ENCODE assay signal across 26 cellular contexts in genomic region chr10:73629165-73629564, GRCh38. TPM values are rescaled to one million over a fixed set of nuclear protein-coding genes. Genes with fewer than 3 reads are reported as not detected.
DNase-seq lines count a peak whose midpoint lies in the region; ATAC-seq, FAIRE-seq and TF ChIP-seq lines count a peak whose summit lies in the region.
"Had no signal": no experiment of that assay in that cellular context is flagged by ENCODE, and none has a peak within 500 bp of the region (broad histone marks: within the 10 kb centered on the region; RNA-seq: fewer than 3 reads in every experiment).

No MANE protein-coding gene starts in this region.

- TF ChIP-seq RAD21 in IMR-90 (IDR thresholded peaks at IDR 0.05; ENCODE audit: low read length) (no peak), K562 (CRISPR knock-in tag; conservative IDR thresholded peaks at IDR 0.05 in 1 of 2, IDR thresholded peaks at IDR 0.05 in 1 of 2) (no peak)

- no peak for TF ChIP-seq POLR2A in IMR-90 (IDR thresholded peaks at IDR 0.05; ENCODE audit: low read depth, low read length)
- TF ChIP-seq POLR2A in K562 (conservative IDR thresholded peaks at IDR 0.05) = no peak
- no peak for TF ChIP-seq POLR2A in sigmoid colon (IDR thresholded peaks at IDR 0.05)
- no peak for TF ChIP-seq POLR2A in transverse colon (IDR thresholded peaks at IDR 0.05)

- H4K20me1 ChIP-seq in IMR-90 (ENCODE audit: insufficient read depth, low read length) (no peaks in the 10 kb centered on the region), K562 (replicated peaks; ENCODE audit: control insufficient read depth, insufficient read depth, low read length) (no peaks in the 10 kb centered on the region)
- H4K20me1 ChIP-seq: BLaER1 treated with 17β-estradiol and CSF1 and Interleukin-3, amounts not matched to agents 10 nM and 100 nM had no signal

- no peak for FAIRE-seq in K562 (lab: Jason Lieb, UNC)
- FAIRE-seq: A549, D721Med, GM12891, GM18507 had no signal

- no peak overlapping the region for H2BK5ac ChIP-seq in IMR-90 (ENCODE audit: low read depth, low read length, poor library complexity, severe bottlenecking)

- no peak overlapping the region for H3K18ac ChIP-seq in IMR-90 (ENCODE audit: low read depth, low read length)

- H2AK9ac ChIP-seq in IMR-90 (replicated peaks; ENCODE audit: low read depth, low read length, poor library complexity) = no peak overlapping the region

- no peak overlapping the region for H2BK20ac ChIP-seq in IMR-90 (ENCODE audit: low read depth, low read length)

- H3K9me1 ChIP-seq in IMR-90 (ENCODE audit: insufficient read depth, low read length) (no peaks in the 10 kb centered on the region), K562 (ENCODE audit: control insufficient read depth, insufficient read depth, low read length) (no peaks in the 10 kb centered on the region)

- peaks cover 14 to 27% of the 10 kb centered on the region in 2 experiments for H3K79me1 ChIP-seq in IMR-90 (ENCODE audit: low read depth in 1 of 2, low read length in 2 of 2)

- in situ Hi-C loops in IMR-90 (cut with MboI; ENCODE audit: low sequenced_read_pairs) = loop anchor here (25.0 kb wide), 1 partner anchor 367 kb away; the partner anchor contains the start of gene MRPS16
- in situ Hi-C loops in K562 (cut with MboI) = no loop called here
- in situ Hi-C loops in transverse colon (cut with MboI; ENCODE audit: low pct_ligation_motif_present in 1 of 4, low pct_unique_long_range_greater_than_20kb in 1 of 4, low sequenced_read_pairs in 3 of 4) = loop anchor here in 1 of 4 donors (25.0 kb wide), 1 partner anchor 367 kb away; the partner anchor contains the start of gene MRPS16

- intact Hi-C loops in IMR-90 (cut with micrococcal nuclease) = no loop called here
- intact Hi-C loops in K562 (cut with micrococcal nuclease) = loop anchor here (5.0 kb wide), 2 partner anchors 37 to 102 kb away; partner anchors contain the start of gene USP54
- intact Hi-C loops in sigmoid colon (cut with DNase I) = no loop called here
- intact Hi-C loops in transverse colon (cut with DNase I; ENCODE audit: low total_unique reads) = no loop called here

- H4K8ac ChIP-seq in IMR-90 (ENCODE audit: low read depth in 2 of 2, low read length in 2 of 2) = no peak overlapping the region

- H3K14ac ChIP-seq in IMR-90 (replicated peaks; ENCODE audit: low read depth, low read length) = no peak overlapping the region

- CTCF ChIA-PET in IMR-90 (lab: Yijun Ruan, JAX) (interaction anchor here (0.6 kb wide), 1 partner anchor 15 kb away, joined by 3 read pairs; no protein-coding TSS in a partner anchor), K562 (lab: Yijun Ruan, JAX; ENCODE audit: low intra/inter-chr PET ratio) (interaction anchor here (0.6 kb wide), 1 partner anchor 398 kb away, joined by 3 read pairs; no protein-coding TSS in a partner anchor)

- no peak overlapping the region for H3K4ac ChIP-seq in IMR-90 (ENCODE audit: low read depth, low read length)

- TF ChIP-seq CTCF in IMR-90 (conservative IDR thresholded peaks at IDR 0.05; ENCODE audit: low read depth, low read length) (no peak), K562 (IDR thresholded peaks at IDR 0.05 in 2 of 3, conservative IDR thresholded peaks at IDR 0.05 in 1 of 3; ENCODE audit: insufficient read depth in 2 of 3, low read depth in 1 of 3, low read length in 3 of 3) (no peak), sigmoid colon (IDR thresholded peaks at IDR 0.05) (no peak), transverse colon (IDR thresholded peaks at IDR 0.05) (no peak)

- H3K27me3 ChIP-seq in IMR-90 (ENCODE audit: control insufficient read depth, insufficient read depth, low read length) = no peaks in the 10 kb centered on the region
- H3K27me3 ChIP-seq in K562 (ENCODE audit: control insufficient read depth in 2 of 2, insufficient read depth in 2 of 2, low read length in 2 of 2) = no peaks in the 10 kb centered on the region
- no peaks in the 10 kb centered on the region for H3K27me3 ChIP-seq in sigmoid colon
- no peaks in the 10 kb centered on the region for H3K27me3 ChIP-seq in transverse colon
- H3K27me3 ChIP-seq: BE2C; BLaER1 treated with 17β-estradiol and CSF1 and Interleukin-3, amounts not matched to agents 10 nM and 100 nM had no signal

- H2AFZ ChIP-seq in IMR-90 (replicated peaks; ENCODE audit: low read length, poor library complexity) = no peak overlapping the region
- H2AFZ ChIP-seq in K562 (ENCODE audit: low read depth, low read length) = no peak overlapping the region

- H3K56ac ChIP-seq in IMR-90 (ENCODE audit: extremely low read depth, insufficient read depth, low read length) = no peak overlapping the region

- no peak overlapping the region for H4K5ac ChIP-seq in IMR-90 (ENCODE audit: low read depth, low read length)

- TF ChIP-seq EP300 in K562 (IDR thresholded peaks at IDR 0.05; ENCODE audit: low read length) (no peak), sigmoid colon (IDR thresholded peaks at IDR 0.05) (no peak), transverse colon (IDR thresholded peaks at IDR 0.05; ENCODE audit: low read depth) (no peak)

- dilution Hi-C loops in IMR-90 (cut with HindIII; ENCODE audit: low sequenced_read_pairs, unreplicated experiment) = no loop called here

- WGBS in IMR-90 (ENCODE audit: extremely low coverage in 2 of 2, insufficient read length in 1 of 2), 2 experiments = 100% methylated on average over 2 of the region's 5 CpGs; no CpG with 5 or more reads in 1 of the 2 experiments
- 74% methylated on average over 5 of the region's 5 CpGs for WGBS in K562 (ENCODE audit: insufficient coverage, low coverage, missing lambda C conversion rate)
- 86 to 95% methylated on average over 5 of the region's 5 CpGs for WGBS in sigmoid colon, 2 donors
- WGBS in transverse colon (ENCODE audit: low coverage in 1 of 2), 2 donors = 90 to 92% methylated on average over 2 to 5 of the region's 5 CpGs

- POLR2A ChIA-PET in IMR-90 (lab: Charles Lee; ENCODE audit: unreplicated experiment) (interaction anchor here (0.6 kb wide), 1 partner anchor 127 kb away, joined by 6 read pairs; no protein-coding TSS in a partner anchor), K562 (lab: Yijun Ruan, JAX) (interaction anchor here (0.6 to 3.1 kb wide), 3 partner anchors 11 to 320 kb away, joined by 3 to 12 read pairs (median 3); partner anchors contain the start of gene MYOZ1)

- ATAC-seq in IMR-90 (ENCODE audit: low read depth) (no peak), K562 (no peak), HG02571 (IDR thresholded peaks at IDR 0.05; ENCODE audit: unreplicated experiment) (no peak), HG03139 (IDR thresholded peaks at IDR 0.05; ENCODE audit: unreplicated experiment) (no peak)
- ATAC-seq: A549 had no signal

- BruUV-seq in IMR-90 (replicated peaks; lab: Mats Ljungman, UMichigan) (no TSS peak), K562 (replicated peaks; lab: Mats Ljungman, UMichigan) (no TSS peak)

- H3K4me2 ChIP-seq in IMR-90 (ENCODE audit: low read depth, low read length) (no peak overlapping the region), K562 (ENCODE audit: insufficient read depth, low read length) (no peak overlapping the region)
- H3K4me2 ChIP-seq: A549; BLaER1 treated with 17β-estradiol and CSF1 and Interleukin-3, amounts not matched to agents 10 nM and 100 nM had no signal

- H3K9me3 ChIP-seq in IMR-90 (ENCODE audit: control insufficient read depth, insufficient read depth, low read length) = no peaks in the 10 kb centered on the region
- no peaks in the 10 kb centered on the region for H3K9me3 ChIP-seq in K562 (replicated peaks; ENCODE audit: control insufficient read depth, insufficient read depth, low read depth, low read length)
- no peaks in the 10 kb centered on the region for H3K9me3 ChIP-seq in sigmoid colon
- H3K9me3 ChIP-seq in transverse colon = no peaks in the 10 kb centered on the region
- H3K9me3 ChIP-seq: A549; BE2C; BLaER1 treated with 17β-estradiol and CSF1 and Interleukin-3, amounts not matched to agents 10 nM and 100 nM had no signal

- peaks cover 33% of the 10 kb centered on the region for H3K79me2 ChIP-seq in K562 (ENCODE audit: control insufficient read depth, insufficient read depth, low read length)

- H3K23ac ChIP-seq in IMR-90 (ENCODE audit: low read depth, low read length) = no peak overlapping the region

- H3K4me3 ChIP-seq in IMR-90 (ENCODE audit: insufficient read depth, low read depth, low read length) = no peak overlapping the region
- H3K4me3 ChIP-seq in K562 = no peak overlapping the region
- no peak overlapping the region for H3K4me3 ChIP-seq in sigmoid colon
- no peak overlapping the region for H3K4me3 ChIP-seq in transverse colon
- H3K4me3 ChIP-seq: A549; BLaER1 treated with 17β-estradiol and CSF1 and Interleukin-3, amounts not matched to agents 10 nM and 100 nM had no signal

- H3K27ac ChIP-seq in IMR-90 (ENCODE audit: insufficient read depth, low read length) (no peak overlapping the region), K562 (ENCODE audit: extremely low read depth, low read depth, low read length) (no peak overlapping the region), sigmoid colon (no peak overlapping the region), transverse colon (peak overlapping the region; percentile 61 to 71 (median 66))
- H3K27ac ChIP-seq: 22Rv1; A549; BLaER1 treated with 17β-estradiol and CSF1 and Interleukin-3, amounts not matched to agents 10 nM and 100 nM had no signal

- H2BK15ac ChIP-seq in IMR-90 (ENCODE audit: low read depth, low read length) = no peak overlapping the region

- H3K36me3 ChIP-seq in IMR-90 (ENCODE audit: control insufficient read depth, insufficient read depth, low read length) (no peaks in the 10 kb centered on the region), K562 (ENCODE audit: control insufficient read depth, insufficient read depth, low read length) (no peaks in the 10 kb centered on the region), sigmoid colon (no peaks in the 10 kb centered on the region), transverse colon (no peaks in the 10 kb centered on the region)
- H3K36me3 ChIP-seq: BE2C; BLaER1 treated with 17β-estradiol and CSF1 and Interleukin-3, amounts not matched to agents 10 nM and 100 nM had no signal

- no peak overlapping the region for H3K9ac ChIP-seq in IMR-90 (ENCODE audit: low read depth, low read length)
- H3K9ac ChIP-seq in K562 (ENCODE audit: insufficient read depth in 1 of 2, low read depth in 2 of 2, low read length in 2 of 2) = no peak overlapping the region
- H3K9ac ChIP-seq: BLaER1 treated with 17β-estradiol and CSF1 and Interleukin-3, amounts not matched to agents 10 nM and 100 nM had no signal

- H4K91ac ChIP-seq in IMR-90 (ENCODE audit: insufficient read depth, low read depth, low read length) = no peak overlapping the region

- DNase-seq in IMR-90 (no peak), K562 (ENCODE audit: extremely low read depth in 1 of 4, low spot score in 3 of 4) (no peak), sigmoid colon (peak; percentile 21), transverse colon (no peak), NCI-H748 treated with DMSO at 0.1 percent for 48 hours (lab: John Stamatoyannopoulos, UW) (no peak)
- DNase-seq: ACHN; AML-193; BE2C; CD4-positive, alpha-beta T cell; CD8-positive, alpha-beta memory T cell; DMS 273 treated with DMSO at 0.1 percent for 48 hours; DMS79; EL; GF-D8; GOT3; H7; HCEC 1CT had no signal

- H2AK5ac ChIP-seq in IMR-90 (ENCODE audit: low read depth, low read length) = no peak overlapping the region; the same call in 1 of the 2 replicates

- H2BK120ac ChIP-seq in IMR-90 (ENCODE audit: low read depth, low read length) = no peak overlapping the region

- H3K4me1 ChIP-seq in IMR-90 (ENCODE audit: control insufficient read depth, insufficient read depth, low read length) = 0 out of 2 replicates have a peak, but pooled peaks cover 1% of the 10 kb centered on the region
- H3K4me1 ChIP-seq in K562 (replicated peaks in 1 of 2; ENCODE audit: control insufficient read depth in 2 of 2, insufficient read depth in 2 of 2, low read length in 2 of 2) = peaks cover 7 to 14% of the 10 kb centered on the region in 2 experiments; a peak in 4 of 5 replicates
- peaks cover 0 to 15% (median 7%) of the 10 kb centered on the region in 4 donors for H3K4me1 ChIP-seq in sigmoid colon
- H3K4me1 ChIP-seq in transverse colon = peaks cover 0 to 32% (median 16%) of the 10 kb centered on the region in 4 donors
- H3K4me1 ChIP-seq: BE2C had no signal

RNA-seq across cellular contexts. Expression of gene MYOZ1, which starts 12.1 kb away (rescaled TPM):
- total RNA-seq in IMR-90 (2012; rRNA removed) = under 0.01 and 0.18 TPM in 2 replicates
- 0.27 and 0.29 TPM in 2 replicates for polyA plus RNA-seq in IMR-90 (2012; rRNA removed)
- polyA plus RNA-seq in IMR-90 (2012; cell fraction: cytosol; rRNA removed) = 0.15 and 0.24 TPM in 2 replicates
- 0.04 and 0.10 TPM in 2 replicates for polyA plus RNA-seq in IMR-90 (2012; cell fraction: nucleus; rRNA removed; ENCODE audit: low replicate concordance)
- not detected in 2 replicates for total RNA-seq in K562 (2011; cell fraction: chromatin; rRNA removed; ENCODE audit: low replicate concordance)
- total RNA-seq in K562 (2011; cell fraction: nucleolus; rRNA removed) = not detected in 2 replicates
- total RNA-seq in K562 (2011; cell fraction: nucleoplasm; rRNA removed) = not detected in 2 replicates
- not detected in 2 replicates for total RNA-seq in K562 (2014; rRNA removed)
- not detected in 2 replicates for total RNA-seq in K562 (2014; rRNA removed; fragmentation: Illumina TruSeq; extraction: Trizol)
- 0.18 and 0.23 TPM in 2 replicates for total RNA-seq in K562 (2015; rRNA removed; fragmentation: Illumina TruSeq; extraction: Trizol)
- not detected in 2 replicates for total RNA-seq in K562 (2021)
- polyA plus RNA-seq in K562 (2011; rRNA removed) = 0.06 and 0.09 TPM in 2 replicates
- polyA plus RNA-seq in K562 (2011; cell fraction: cytosol; rRNA removed) = 0.13 TPM in 1 of 2 replicates, not detected in the other
- not detected in 2 replicates for polyA plus RNA-seq in K562 (2011; cell fraction: nucleus; rRNA removed)
- polyA plus RNA-seq in K562 (2012) = 0.07 and 0.19 TPM in 2 replicates
- polyA plus RNA-seq in K562 (2014; fragmentation: Illumina TruSeq; extraction: Trizol) = 0.10 TPM in 1 of 2 replicates, not detected in the other
- under 1 TPM in 1 of 2 experiments, not detected in 1; 0.03 TPM for polyA plus RNA-seq in K562 (2014; fragmentation: Nextera tagmentation; extraction: Ambion mirVana)
- polyA plus RNA-seq in K562 (2014; rRNA removed) = 0.09 and 0.11 TPM in 2 replicates
- polyA minus RNA-seq in K562 (2011; rRNA and poly(A)+ RNA removed) = not detected in 2 replicates
- not detected in 2 replicates for polyA minus RNA-seq in K562 (2011; cell fraction: cytosol; rRNA and poly(A)+ RNA removed)
- polyA minus RNA-seq in K562 (2011; cell fraction: nucleus; rRNA and poly(A)+ RNA removed) = not detected in 2 replicates
- total RNA-seq in sigmoid colon = not detected
- polyA plus RNA-seq in sigmoid colon = 1 to 10 TPM in 1 of 3 donors, under 1 TPM in 1, not detected in 1; 0.17 to 1.2 TPM
- 1 to 10 TPM in 1 of 4 donors, not detected in 3; 1.1 TPM for total RNA-seq in transverse colon
- total RNA-seq: CD4-positive, alpha-beta T cell; CD8-positive, alpha-beta memory T cell had no signal
- polyA plus RNA-seq: CD14-positive monocyte; CD8-positive, alpha-beta memory T cell had no signal

RNA-seq across cellular contexts. Expression of gene SYNPO2L, which starts 26.7 kb away (rescaled TPM):
- total RNA-seq in IMR-90 (2012; rRNA removed) (under 0.01 and 0.18 TPM in 2 replicates), K562 (2014; rRNA removed) (0.04 TPM in 1 of 2 replicates, not detected in the other), K562 (2014; rRNA removed; fragmentation: Illumina TruSeq; extraction: Trizol) (not detected in 2 replicates), K562 (2015; rRNA removed; fragmentation: Illumina TruSeq; extraction: Trizol) (not detected in 2 replicates), K562 (2021) (0.07 TPM in 1 of 2 replicates, not detected in the other), sigmoid colon (not detected), transverse colon (1 to 10 TPM in 1 of 4 donors, under 1 TPM in 1, not detected in 2; 0.14 to 4.5 TPM)
- polyA plus RNA-seq in IMR-90 (2012; rRNA removed) (0.62 and 0.75 TPM in 2 replicates), K562 (2011; rRNA removed) (0.03 TPM in 1 of 2 replicates, not detected in the other), K562 (2014; fragmentation: Illumina TruSeq; extraction: Trizol) (0.03 and 0.07 TPM in 2 replicates), K562 (2014; fragmentation: Nextera tagmentation; extraction: Ambion mirVana) (not detected), K562 (2014; rRNA removed) (not detected in 2 replicates), sigmoid colon (under 1 TPM in 2 of 3 donors, not detected in 1; 0.12 to 0.23 TPM)
- 0.41 and 0.60 TPM in 2 replicates for polyA plus RNA-seq in IMR-90 (2012; cell fraction: cytosol; rRNA removed)
- 0.53 and 0.86 TPM in 2 replicates for polyA plus RNA-seq in IMR-90 (2012; cell fraction: nucleus; rRNA removed; ENCODE audit: low replicate concordance)
- 0.09 TPM in 2 replicates for total RNA-seq in K562 (2011; cell fraction: chromatin; rRNA removed; ENCODE audit: low replicate concordance)
- 0.17 TPM in 1 of 2 replicates, not detected in the other for total RNA-seq in K562 (2011; cell fraction: nucleolus; rRNA removed)
- total RNA-seq in K562 (2011; cell fraction: nucleoplasm; rRNA removed) = 0.15 TPM in 1 of 2 replicates, not detected in the other
- not detected in 2 replicates for polyA plus RNA-seq in K562 (2011; cell fraction: cytosol; rRNA removed)
- polyA plus RNA-seq in K562 (2011; cell fraction: nucleus; rRNA removed) = not detected in 2 replicates
- 0.04 and 0.08 TPM in 2 replicates for polyA plus RNA-seq in K562 (2012)
- polyA minus RNA-seq in K562 (2011; rRNA and poly(A)+ RNA removed) = not detected in 2 replicates
- not detected in 2 replicates for polyA minus RNA-seq in K562 (2011; cell fraction: cytosol; rRNA and poly(A)+ RNA removed)
- not detected in 2 replicates for polyA minus RNA-seq in K562 (2011; cell fraction: nucleus; rRNA and poly(A)+ RNA removed)
- total RNA-seq: CD4-positive, alpha-beta T cell; CD8-positive, alpha-beta memory T cell; H7 had no signal
- polyA plus RNA-seq: A549; CD14-positive monocyte; CD8-positive, alpha-beta memory T cell had no signal

RNA-seq across cellular contexts. Expression of gene USP54, which starts 38.0 kb away (rescaled TPM):
- 7.9 and 8.9 TPM in 2 replicates for total RNA-seq in IMR-90 (2012; rRNA removed)
- 4.0 and 4.5 TPM in 2 replicates for polyA plus RNA-seq in IMR-90 (2012; rRNA removed)
- 1.1 and 1.8 TPM in 2 replicates for polyA plus RNA-seq in IMR-90 (2012; cell fraction: cytosol; rRNA removed)
- polyA plus RNA-seq in IMR-90 (2012; cell fraction: nucleus; rRNA removed; ENCODE audit: low replicate concordance) = 4.1 and 7.2 TPM in 2 replicates
- total RNA-seq in K562 (2011; cell fraction: chromatin; rRNA removed; ENCODE audit: low replicate concordance) = 64.6 and 91.8 TPM in 2 replicates
- 38.7 and 42.4 TPM in 2 replicates for total RNA-seq in K562 (2011; cell fraction: nucleolus; rRNA removed)
- 39.0 and 42.2 TPM in 2 replicates for total RNA-seq in K562 (2011; cell fraction: nucleoplasm; rRNA removed)
- total RNA-seq in K562 (2014; rRNA removed) = 13.0 and 13.2 TPM in 2 replicates
- total RNA-seq in K562 (2014; rRNA removed; fragmentation: Illumina TruSeq; extraction: Trizol) = 19.5 and 19.9 TPM in 2 replicates
- total RNA-seq in K562 (2015; rRNA removed; fragmentation: Illumina TruSeq; extraction: Trizol) = 15.6 and 16.9 TPM in 2 replicates
- 19.6 and 20.7 TPM in 2 replicates for total RNA-seq in K562 (2021)
- 36.2 and 40.1 TPM in 2 replicates for polyA plus RNA-seq in K562 (2011; rRNA removed)
- 15.1 and 27.8 TPM in 2 replicates for polyA plus RNA-seq in K562 (2011; cell fraction: cytosol; rRNA removed)
- polyA plus RNA-seq in K562 (2011; cell fraction: nucleus; rRNA removed) = 28.9 and 31.8 TPM in 2 replicates
- 16.7 and 30.3 TPM in 2 replicates for polyA plus RNA-seq in K562 (2012)
- 16.3 and 21.7 TPM in 2 replicates for polyA plus RNA-seq in K562 (2014; fragmentation: Illumina TruSeq; extraction: Trizol)
- polyA plus RNA-seq in K562 (2014; fragmentation: Nextera tagmentation; extraction: Ambion mirVana) = 1 to 10 TPM; 3.8 to 7.6 TPM
- polyA plus RNA-seq in K562 (2014; rRNA removed) = 11.9 and 14.6 TPM in 2 replicates
- polyA minus RNA-seq in K562 (2011; rRNA and poly(A)+ RNA removed) = 54.8 and 66.6 TPM in 2 replicates
- 12.9 and 15.2 TPM in 2 replicates for polyA minus RNA-seq in K562 (2011; cell fraction: cytosol; rRNA and poly(A)+ RNA removed)
- polyA minus RNA-seq in K562 (2011; cell fraction: nucleus; rRNA and poly(A)+ RNA removed) = 15.3 and 30.0 TPM in 2 replicates
- total RNA-seq in sigmoid colon = 10 to 100 TPM; 30.8 to 71.2 (median 40.6) TPM
- polyA plus RNA-seq in sigmoid colon = 10 to 100 TPM; 14.4 to 19.1 (median 18.5) TPM
- 100 to 1,000 TPM; 109 to 168 (median 114) TPM for total RNA-seq in transverse colon

Comparison
In these comparisons a context has a peak if more than half of its experiments do, and no peak if none do; other contexts are left out.
1. H3K27ac ChIP-seq: peak in transverse colon (4 of 4); none in IMR-90 (single experiment), K562 (single experiment) and sigmoid colon (0 of 4).